Comparison of ENCODE assay signal across 8 cellular contexts in the genomic region with DNA sequence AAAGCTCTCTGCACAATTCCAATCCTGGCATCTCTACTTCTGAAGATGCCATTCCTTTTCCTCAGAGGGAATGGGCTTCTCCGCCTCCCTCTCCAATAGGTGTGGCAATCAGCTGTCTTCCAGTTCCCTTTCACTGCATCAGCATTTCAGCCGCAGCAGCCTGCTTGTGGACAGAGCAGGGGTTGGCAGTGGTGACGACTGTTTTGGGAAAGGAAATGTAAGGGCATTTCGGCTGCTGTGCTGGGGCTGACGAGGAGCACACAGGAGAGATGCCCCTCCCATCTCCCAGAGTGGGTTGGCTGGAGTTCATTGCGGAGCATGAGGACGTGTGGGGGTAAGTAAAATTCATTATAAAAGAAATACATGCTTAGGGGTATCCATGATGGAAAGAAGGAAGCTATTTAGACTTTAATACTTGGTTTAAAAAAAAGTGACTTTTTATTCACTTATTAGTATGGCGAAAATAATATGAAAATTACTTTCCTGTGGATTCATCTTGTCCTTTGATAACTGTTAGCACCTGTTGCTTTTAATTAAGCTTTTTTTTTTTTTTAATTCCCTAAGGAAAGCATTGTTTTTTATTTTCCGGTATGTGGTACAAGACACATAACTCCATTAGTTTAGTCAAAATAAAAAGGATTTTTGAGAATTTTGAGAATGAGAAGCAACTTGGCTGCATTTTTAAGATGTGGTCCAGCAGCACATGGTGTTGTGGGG. TPM values are rescaled to one million over a fixed set of nuclear protein-coding genes. Genes with fewer than 3 reads are reported as not detected.
DNase-seq lines count a peak whose midpoint lies in the region; ATAC-seq, FAIRE-seq and TF ChIP-seq lines count a peak whose summit lies in the region.

TSS of gene LIMCH1 (plus strand) at position 141 of the 717 bp plus-strand sequence. CDS start 67,839 bp downstream, outside the sequence.

- H3K4me1 Mint-ChIP-seq in activated naive CD4-positive, alpha-beta T cell treated with anti-CD3 and anti-CD28 coated beads, Interleukin-2, amount 10 ng/mL, durations not matched to agents 7 days and 5 days: no peaks in the 10 kb centered on the region

- H3K4me1 ChIP-seq in thoracic aorta (ENCODE audit: control insufficient read depth in 1 of 2, low read depth in 2 of 2): peaks cover 53 to 94% of the 10 kb centered on the region in 2 donors

- CTCF ChIA-PET in activated naive CD4-positive, alpha-beta T cell treated with anti-CD3 and anti-CD28 coated beads, Interleukin-2, amount 10 ng/mL, durations not matched to agents 7 days and 5 days (lab: Charles Lee): no interaction called here

- H3K4me3 Mint-ChIP-seq in activated naive CD4-positive, alpha-beta T cell treated with anti-CD3 and anti-CD28 coated beads, Interleukin-2, amount 10 ng/mL, durations not matched to agents 7 days and 5 days: no peak within 1 kb of the TSS

- no peaks in the 10 kb centered on the region for H3K27me3 ChIP-seq in thoracic aorta (replicated peaks; ENCODE audit: insufficient read depth)

- H3K27ac ChIP-seq in thoracic aorta: peak within 1 kb of the TSS; percentile 82 to 90

- DNase-seq in HTR-8/SVneo (ENCODE audit: insufficient read length, low spot score) (no peak), epithelial cell of proximal tubule (ENCODE audit: low read depth) (no peak), medulla oblongata (ENCODE audit: extremely low spot score) (peak; percentile 50), thoracic aorta (ENCODE audit: low spot score) (peak; percentile 65), inferior parietal cortex (ENCODE audit: extremely low spot score) (no peak), DMS79 (lab: John Stamatoyannopoulos, UW) (no peak), globus pallidus (ENCODE audit: low spot score) (no peak)
- no peak for DNase-seq in activated naive CD4-positive, alpha-beta T cell treated with anti-CD3 and anti-CD28 coated beads, Interleukin-2, amount 10 ng/mL, durations not matched to agents 7 days and 5 days

- H3K36me3 Mint-ChIP-seq in activated naive CD4-positive, alpha-beta T cell treated with anti-CD3 and anti-CD28 coated beads, Interleukin-2, amount 10 ng/mL, durations not matched to agents 7 days and 5 days: no peaks in the 10 kb centered on the region

- no peaks in the 10 kb centered on the region for H3K27me3 Mint-ChIP-seq in activated naive CD4-positive, alpha-beta T cell treated with anti-CD3 and anti-CD28 coated beads, Interleukin-2, amount 10 ng/mL, durations not matched to agents 7 days and 5 days

- no peaks in the 10 kb centered on the region for H3K9me3 ChIP-seq in thoracic aorta

- H3K36me3 ChIP-seq in thoracic aorta: no peaks in the 10 kb centered on the region

- TF ChIP-seq CTCF in epithelial cell of proximal tubule (conservative IDR thresholded peaks at IDR 0.05; ENCODE audit: low read depth, low read length) (no peak), thoracic aorta (IDR thresholded peaks at IDR 0.05) (no peak)

- ATAC-seq in thoracic aorta (ENCODE audit: insufficient number of reproducible peaks, low FRiP score, low read depth): peak; percentile 55

- no peak within 1 kb of the TSS for H3K27ac Mint-ChIP-seq in activated naive CD4-positive, alpha-beta T cell treated with anti-CD3 and anti-CD28 coated beads, Interleukin-2, amount 10 ng/mL, durations not matched to agents 7 days and 5 days

- H3K9me3 Mint-ChIP-seq in activated naive CD4-positive, alpha-beta T cell treated with anti-CD3 and anti-CD28 coated beads, Interleukin-2, amount 10 ng/mL, durations not matched to agents 7 days and 5 days: no peaks in the 10 kb centered on the region

- FAIRE-seq in HTR-8/SVneo (lab: Jason Lieb, UNC): peak; percentile 33

- H3K4me3 ChIP-seq in epithelial cell of proximal tubule (ENCODE audit: low read depth, low read length) (no peak within 1 kb of the TSS), thoracic aorta (peak within 1 kb of the TSS; percentile 65)

RNA-seq across cellular contexts. Expression of gene LIMCH1, which starts in this region (rescaled TPM):
- total RNA-seq in epithelial cell of proximal tubule (8.3 and 15.5 TPM in 2 replicates), thoracic aorta (100 to 1,000 TPM in 1 of 2 donors, 10 to 100 TPM in 1; 95.3 to 158 TPM)

Comparison
In these comparisons a context has a peak if more than half of its experiments do, and no peak if none do; other contexts are left out.
1. DNase-seq: peak in medulla oblongata (single experiment) and thoracic aorta (single experiment); none in HTR-8/SVneo (single experiment), epithelial cell of proximal tubule (single experiment), activated naive CD4-positive, alpha-beta T cell treated with anti-CD3 and anti-CD28 coated beads, Interleukin-2, amount 10 ng/mL, durations not matched to agents 7 days and 5 days (single experiment), inferior parietal cortex (single experiment), DMS79 (single experiment) and globus pallidus (single experiment).